1 cellular context compared by ENCODE assay signal in the genomic region with DNA sequence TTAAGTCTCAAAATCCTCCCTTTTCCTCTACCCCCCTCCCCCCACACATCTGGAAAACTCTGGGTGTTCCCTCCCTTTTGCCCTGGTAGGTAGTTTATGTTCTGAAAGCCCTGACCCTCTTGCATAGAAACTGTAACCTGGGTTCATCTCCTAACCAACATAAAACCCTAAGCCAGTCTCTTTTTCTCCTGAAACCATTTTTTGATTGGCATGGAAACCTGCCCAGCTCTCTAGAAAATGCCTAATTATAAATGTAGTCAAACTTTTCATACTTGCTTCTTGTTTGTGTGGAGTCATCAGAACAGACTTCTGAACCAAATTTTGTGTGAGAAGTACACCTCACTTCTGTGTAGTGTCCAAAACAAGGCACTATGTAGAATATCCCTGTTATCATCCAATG.
TF ChIP-seq lines count a peak whose summit lies in the region.

No MANE protein-coding gene starts in this region.

TF ChIP-seq in GM23338, 12 proteins besides CTCF, POLR2A, EP300 and RAD21 (continued from another document):
- TF ChIP-seq, protein P1, sequence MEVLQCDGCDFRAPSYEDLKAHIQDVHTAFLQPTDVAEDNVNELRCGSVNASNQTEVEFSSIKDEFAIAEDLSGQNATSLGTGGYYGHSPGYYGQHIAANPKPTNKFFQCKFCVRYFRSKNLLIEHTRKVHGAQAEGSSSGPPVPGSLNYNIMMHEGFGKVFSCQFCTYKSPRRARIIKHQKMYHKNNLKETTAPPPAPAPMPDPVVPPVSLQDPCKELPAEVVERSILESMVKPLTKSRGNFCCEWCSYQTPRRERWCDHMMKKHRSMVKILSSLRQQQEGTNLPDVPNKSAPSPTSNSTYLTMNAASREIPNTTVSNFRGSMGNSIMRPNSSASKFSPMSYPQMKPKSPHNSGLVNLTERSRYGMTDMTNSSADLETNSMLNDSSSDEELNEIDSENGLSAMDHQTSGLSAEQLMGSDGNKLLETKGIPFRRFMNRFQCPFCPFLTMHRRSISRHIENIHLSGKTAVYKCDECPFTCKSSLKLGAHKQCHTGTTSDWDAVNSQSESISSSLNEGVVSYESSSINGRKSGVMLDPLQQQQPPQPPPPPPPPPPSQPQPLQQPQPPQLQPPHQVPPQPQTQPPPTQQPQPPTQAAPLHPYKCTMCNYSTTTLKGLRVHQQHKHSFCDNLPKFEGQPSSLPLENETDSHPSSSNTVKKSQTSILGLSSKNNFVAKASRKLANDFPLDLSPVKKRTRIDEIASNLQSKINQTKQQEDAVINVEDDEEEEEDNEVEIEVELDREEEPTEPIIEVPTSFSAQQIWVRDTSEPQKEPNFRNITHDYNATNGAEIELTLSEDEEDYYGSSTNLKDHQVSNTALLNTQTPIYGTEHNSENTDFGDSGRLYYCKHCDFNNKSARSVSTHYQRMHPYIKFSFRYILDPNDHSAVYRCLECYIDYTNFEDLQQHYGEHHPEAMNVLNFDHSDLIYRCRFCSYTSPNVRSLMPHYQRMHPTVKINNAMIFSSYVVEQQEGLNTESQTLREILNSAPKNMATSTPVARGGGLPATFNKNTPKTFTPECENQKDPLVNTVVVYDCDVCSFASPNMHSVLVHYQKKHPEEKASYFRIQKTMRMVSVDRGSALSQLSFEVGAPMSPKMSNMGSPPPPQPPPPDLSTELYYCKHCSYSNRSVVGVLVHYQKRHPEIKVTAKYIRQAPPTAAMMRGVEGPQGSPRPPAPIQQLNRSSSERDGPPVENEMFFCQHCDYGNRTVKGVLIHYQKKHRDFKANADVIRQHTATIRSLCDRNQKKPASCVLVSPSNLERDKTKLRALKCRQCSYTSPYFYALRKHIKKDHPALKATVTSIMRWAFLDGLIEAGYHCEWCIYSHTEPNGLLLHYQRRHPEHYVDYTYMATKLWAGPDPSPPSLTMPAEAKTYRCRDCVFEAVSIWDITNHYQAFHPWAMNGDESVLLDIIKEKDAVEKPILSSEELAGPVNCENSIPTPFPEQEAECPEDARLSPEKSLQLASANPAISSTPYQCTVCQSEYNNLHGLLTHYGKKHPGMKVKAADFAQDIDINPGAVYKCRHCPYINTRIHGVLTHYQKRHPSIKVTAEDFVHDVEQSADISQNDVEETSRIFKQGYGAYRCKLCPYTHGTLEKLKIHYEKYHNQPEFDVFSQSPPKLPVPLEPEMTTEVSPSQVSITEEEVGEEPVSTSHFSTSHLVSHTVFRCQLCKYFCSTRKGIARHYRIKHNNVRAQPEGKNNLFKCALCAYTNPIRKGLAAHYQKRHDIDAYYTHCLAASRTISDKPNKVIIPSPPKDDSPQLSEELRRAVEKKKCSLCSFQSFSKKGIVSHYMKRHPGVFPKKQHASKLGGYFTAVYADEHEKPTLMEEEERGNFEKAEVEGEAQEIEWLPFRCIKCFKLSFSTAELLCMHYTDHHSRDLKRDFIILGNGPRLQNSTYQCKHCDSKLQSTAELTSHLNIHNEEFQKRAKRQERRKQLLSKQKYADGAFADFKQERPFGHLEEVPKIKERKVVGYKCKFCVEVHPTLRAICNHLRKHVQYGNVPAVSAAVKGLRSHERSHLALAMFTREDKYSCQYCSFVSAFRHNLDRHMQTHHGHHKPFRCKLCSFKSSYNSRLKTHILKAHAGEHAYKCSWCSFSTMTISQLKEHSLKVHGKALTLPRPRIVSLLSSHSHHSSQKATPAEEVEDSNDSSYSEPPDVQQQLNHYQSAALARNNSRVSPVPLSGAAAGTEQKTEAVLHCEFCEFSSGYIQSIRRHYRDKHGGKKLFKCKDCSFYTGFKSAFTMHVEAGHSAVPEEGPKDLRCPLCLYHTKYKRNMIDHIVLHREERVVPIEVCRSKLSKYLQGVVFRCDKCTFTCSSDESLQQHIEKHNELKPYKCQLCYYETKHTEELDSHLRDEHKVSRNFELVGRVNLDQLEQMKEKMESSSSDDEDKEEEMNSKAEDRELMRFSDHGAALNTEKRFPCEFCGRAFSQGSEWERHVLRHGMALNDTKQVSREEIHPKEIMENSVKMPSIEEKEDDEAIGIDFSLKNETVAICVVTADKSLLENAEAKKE (CRISPR knock-in tag; IDR thresholded peaks at IDR 0.05), result no peak
- TF ChIP-seq ZNF331 (CRISPR knock-in tag; IDR thresholded peaks at IDR 0.05; ENCODE audit: low read depth) (no peak), EZH2 (IDR thresholded peaks at IDR 0.05; ENCODE audit: low read depth, unreplicated experiment) (no peak), JUNB (IDR thresholded peaks at IDR 0.05; ENCODE audit: unreplicated experiment) (no peak), NANOG (IDR thresholded peaks at IDR 0.05; ENCODE audit: borderline replicate concordance) (no peak), REST (IDR thresholded peaks at IDR 0.05; ENCODE audit: unreplicated experiment) (no peak), CREB1 (CRISPR knock-in tag; IDR thresholded peaks at IDR 0.05; ENCODE audit: low read depth) (no peak), STAT1 (IDR thresholded peaks at IDR 0.05; ENCODE audit: unreplicated experiment) (no peak), EZH2phosphoT487 (IDR thresholded peaks at IDR 0.05; ENCODE audit: unreplicated experiment) (no peak)
- TF ChIP-seq, protein P2, sequence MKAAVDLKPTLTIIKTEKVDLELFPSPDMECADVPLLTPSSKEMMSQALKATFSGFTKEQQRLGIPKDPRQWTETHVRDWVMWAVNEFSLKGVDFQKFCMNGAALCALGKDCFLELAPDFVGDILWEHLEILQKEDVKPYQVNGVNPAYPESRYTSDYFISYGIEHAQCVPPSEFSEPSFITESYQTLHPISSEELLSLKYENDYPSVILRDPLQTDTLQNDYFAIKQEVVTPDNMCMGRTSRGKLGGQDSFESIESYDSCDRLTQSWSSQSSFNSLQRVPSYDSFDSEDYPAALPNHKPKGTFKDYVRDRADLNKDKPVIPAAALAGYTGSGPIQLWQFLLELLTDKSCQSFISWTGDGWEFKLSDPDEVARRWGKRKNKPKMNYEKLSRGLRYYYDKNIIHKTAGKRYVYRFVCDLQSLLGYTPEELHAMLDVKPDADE (IDR thresholded peaks at IDR 0.05), result no peak
